Comparison of ENCODE assay signal across 27 cellular contexts in the genomic region with DNA sequence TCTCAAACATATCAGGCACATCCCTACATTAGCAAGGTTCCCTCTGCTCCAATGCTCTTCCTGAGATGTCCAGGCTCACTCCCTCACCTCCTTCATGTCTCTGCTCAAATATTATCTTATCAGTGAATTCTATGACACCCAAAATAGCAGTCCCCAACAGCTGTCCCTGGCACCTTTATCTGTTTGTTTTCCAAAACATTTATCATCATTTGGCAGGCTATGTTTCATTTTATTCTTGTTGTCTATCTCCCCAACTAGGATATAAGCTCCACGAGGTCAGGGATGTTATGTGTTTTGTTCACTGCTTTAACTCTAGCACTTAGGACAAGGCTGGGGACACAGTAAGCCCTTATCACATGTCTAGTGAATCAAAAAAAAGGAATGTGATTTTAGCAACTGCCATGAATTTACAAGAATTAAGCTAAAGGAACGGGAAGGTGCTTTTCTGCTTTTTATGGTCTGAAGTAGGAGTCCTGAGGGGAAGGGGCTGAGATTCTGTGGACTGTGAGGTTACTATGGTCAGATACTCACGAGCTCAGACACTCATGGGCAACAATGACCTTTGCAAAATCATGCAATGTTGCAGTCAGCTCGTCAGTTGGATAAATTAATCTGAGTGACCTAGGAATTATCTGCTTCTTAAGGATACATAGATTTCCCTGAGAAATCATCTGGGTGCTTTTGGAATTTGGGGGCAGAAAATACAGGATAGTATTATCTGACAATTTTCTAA. TPM values are rescaled to one million over a fixed set of nuclear protein-coding genes. Genes with fewer than 3 reads are reported as not detected.
"Had no signal": no experiment of that assay in that cellular context is flagged by ENCODE, and none has a peak within 500 bp of the region (broad histone marks: within the 10 kb centered on the region; RNA-seq: fewer than 3 reads in every experiment).

No MANE protein-coding gene starts in this region.

- H3K27ac Mint-ChIP-seq: activated CD4-positive, alpha-beta memory T cell treated with anti-CD3 and anti-CD28 coated beads, Interleukin-2, amount 10 ng/mL, durations not matched to agents 7 days and 5 days; activated T-helper 2 cell treated with anti-CD3 and anti-CD28 coated beads, Interferon-gamma antibody, Interleukin-2, Interleukin-4, amounts not matched to agents 10 μg/mL and 5 μg/mL and 100 μg/mL, durations not matched to agents 14 hours and 24 hours and 36 hours; brain; naive thymus-derived CD8-positive, alpha-beta T cell had no signal

- H3K27ac ChIP-seq: colonic mucosa, vagina had no signal

- H3K4me3 Mint-ChIP-seq: activated CD4-positive, alpha-beta memory T cell treated with anti-CD3 and anti-CD28 coated beads, Interleukin-2, amount 10 ng/mL, durations not matched to agents 7 days and 5 days; brain; central memory CD8-positive, alpha-beta T cell; naive thymus-derived CD8-positive, alpha-beta T cell had no signal

- ATAC-seq: mucosa of descending colon; naive thymus-derived CD8-positive, alpha-beta T cell; sciatic nerve; stimulated activated naive CD8-positive, alpha-beta T cell treated with anti-CD3 and anti-CD28 coated beads, Interleukin-15, Interleukin-2, amounts not matched to agents 100 U/mL and 50 U/mL, for 24 hours had no signal

- H3K27me3 ChIP-seq: colonic mucosa, vagina had no signal

- H3K9me3 ChIP-seq: colonic mucosa, mucosa of descending colon, vagina had no signal

- H3K36me3 Mint-ChIP-seq: brain had no signal

- H3K4me1 ChIP-seq: colonic mucosa, vagina had no signal

- H3K4me3 ChIP-seq: colonic mucosa, mucosa of descending colon, vagina had no signal

- H3K4me1 Mint-ChIP-seq: activated CD4-positive, alpha-beta memory T cell treated with anti-CD3 and anti-CD28 coated beads, Interleukin-2, amount 10 ng/mL, durations not matched to agents 7 days and 5 days; brain; central memory CD8-positive, alpha-beta T cell had no signal

- H3K9me3 Mint-ChIP-seq: central memory CD8-positive, alpha-beta T cell had no signal

- H3K36me3 ChIP-seq: colonic mucosa, vagina had no signal

- DNase-seq: activated CD4-positive, alpha-beta memory T cell treated with anti-CD3 and anti-CD28 coated beads, Interleukin-2, amount 10 ng/mL, durations not matched to agents 7 days and 5 days; activated CD4-positive, alpha-beta T cell treated with anti-CD3 and anti-CD28 coated beads for 4 hours; activated naive CD4-positive, alpha-beta T cell treated with Interleukin-2 at 50 U/mL for 16 hours; activated T-cell treated with anti-CD3 and anti-CD28 coated beads, Interleukin-2, amount 50 U/mL, for 1 hour; colonic mucosa; erythroblast; foreskin melanocyte; glutamatergic neuron; kidney; mesenchymal stem cell; mucosa of descending colon; naive thymus-derived CD8-positive, alpha-beta T cell; stimulated activated CD4-positive, alpha-beta T cell treated with anti-CD3 and anti-CD28 coated beads, Interleukin-12 subunit alpha, Interleukin-12 subunit beta, amount 100 ng/mL, for 4 hours; stimulated activated CD4-positive, alpha-beta T cell treated with anti-CD3 and anti-CD28 coated beads, Interleukin-1b, Interleukin-23, amount 100 ng/mL, for 48 hours; stimulated activated CD8-positive, alpha-beta memory T cell treated with anti-CD3 and anti-CD28 coated beads, Interleukin-4, amount 100 ng/mL, for 48 hours; stimulated activated naive CD8-positive, alpha-beta T cell treated with anti-CD3 and anti-CD28 coated beads, Interleukin-15, Interleukin-2, amounts not matched to agents 100 U/mL and 50 U/mL, for 24 hours; substantia nigra; SW 1271 had no signal

RNA-seq across cellular contexts. Expression of a gene that starts 1.9 kb away (rescaled TPM):
- total RNA-seq: activated CD4-positive, alpha-beta memory T cell treated with anti-CD3 and anti-CD28 coated beads, Interleukin-2, amount 10 ng/mL, durations not matched to agents 7 days and 5 days; activated T-helper 2 cell treated with anti-CD3 and anti-CD28 coated beads, Interferon-gamma antibody, Interleukin-2, Interleukin-4, amounts not matched to agents 10 μg/mL and 5 μg/mL and 100 μg/mL, durations not matched to agents 14 hours and 24 hours and 36 hours; kidney; mucosa of descending colon; naive thymus-derived CD8-positive, alpha-beta T cell; osteocyte; pulmonary artery endothelial cell; sciatic nerve; T-helper 2 cell treated with Interferon-gamma antibody and Interleukin-4, amounts not matched to agents 100 ng/mL and 5 ng/mL, for 36 hours; vagina had no signal
- polyA plus RNA-seq: liver; naive thymus-derived CD8-positive, alpha-beta T cell had no signal
